ENCODE assay signal across 8 cellular contexts in the genomic region with DNA sequence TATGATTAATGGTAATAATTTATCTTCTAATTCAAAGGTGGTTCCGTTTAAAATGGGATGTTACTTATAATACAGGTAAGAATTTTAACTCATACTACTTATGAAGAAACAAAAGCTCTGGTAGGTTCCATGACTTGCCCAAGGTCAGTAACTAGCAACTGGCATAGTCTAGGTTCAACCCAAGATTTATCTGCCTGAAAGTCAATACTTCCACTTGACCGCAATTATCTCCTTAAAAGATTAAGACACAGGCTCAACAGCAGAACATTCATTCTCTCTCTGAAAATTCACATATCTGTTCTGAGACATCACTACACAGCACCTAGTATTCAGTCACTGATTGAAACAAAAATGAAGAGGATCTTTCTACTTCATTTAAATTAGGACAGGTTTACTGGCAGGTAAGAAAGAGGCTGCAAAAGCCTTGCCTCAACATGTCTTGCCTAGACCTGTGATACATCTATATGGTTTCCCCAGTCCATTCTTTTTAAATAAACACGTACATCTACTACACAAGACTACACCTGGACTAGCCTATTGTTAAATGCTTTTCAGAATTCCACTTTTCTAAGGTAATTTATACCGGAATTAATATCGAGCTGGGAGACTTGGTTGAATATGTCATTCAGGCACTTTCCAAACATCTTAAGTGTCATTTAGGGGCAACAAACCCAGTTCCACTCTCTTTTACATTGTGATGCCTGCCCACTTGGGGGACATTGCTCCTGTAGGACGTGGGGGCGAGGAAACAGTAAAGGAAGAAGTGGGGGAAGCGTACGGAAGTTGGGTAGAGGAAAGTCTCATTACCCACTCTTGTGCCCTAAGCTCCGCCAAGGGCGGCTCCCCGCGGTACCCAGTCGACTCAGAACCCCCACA. TPM values are rescaled to one million over a fixed set of nuclear protein-coding genes. Genes with fewer than 3 reads are reported as not detected.
DNase-seq lines count a peak whose midpoint lies in the region; ATAC-seq, FAIRE-seq and TF ChIP-seq lines count a peak whose summit lies in the region.

No MANE protein-coding gene starts in this region.

- peak; percentile 28 for FAIRE-seq in endothelial cell of umbilical vein (lab: Jason Lieb, UNC)

- no peaks in the 10 kb centered on the region for H4K20me1 ChIP-seq in SU-DHL-6 (ENCODE audit: low read depth, low read length)
- H4K20me1 ChIP-seq in endothelial cell of umbilical vein (replicated peaks; ENCODE audit: control insufficient read depth, extremely low read depth, insufficient read depth, low read length), result no peaks in the 10 kb centered on the region

- dilution Hi-C loops in endothelial cell of umbilical vein (cut with MboI; ENCODE audit: extremely low pct_ligation_motif_present, low sequenced_read_pairs), result no loop called here

- no peak for TF ChIP-seq POLR2A in endothelial cell of umbilical vein (IDR thresholded peaks at IDR 0.05; ENCODE audit: low read depth, low read length)

- H3K27ac ChIP-seq in SU-DHL-6 (ENCODE audit: low read depth, low read length), result peak overlapping the region; percentile 65
- H3K27ac ChIP-seq in endothelial cell of umbilical vein (ENCODE audit: insufficient read depth, low read depth, low read length), result peak overlapping the region; percentile 45

- H3K36me3 ChIP-seq in BJ (ENCODE audit: control insufficient read depth, insufficient read depth, low read length) (no peaks in the 10 kb centered on the region), HAP-1 (replicated peaks) (peaks cover 4% of the 10 kb centered on the region), SU-DHL-6 (ENCODE audit: low read length) (no peaks in the 10 kb centered on the region), endothelial cell of umbilical vein (ENCODE audit: control insufficient read depth in 2 of 2, extremely low read depth in 1 of 2, insufficient read depth in 2 of 2, low read length in 2 of 2) (no peaks in the 10 kb centered on the region), neuron (ENCODE audit: insufficient read depth, low read length) (no peaks in the 10 kb centered on the region)

- H3K9me2 ChIP-seq in SU-DHL-6 (replicated peaks; ENCODE audit: insufficient read depth, low read length), result no peaks in the 10 kb centered on the region

- H3K4me2 ChIP-seq in SU-DHL-6 (ENCODE audit: low read depth, low read length, poor library complexity, severe bottlenecking) (peak overlapping the region; percentile 94), endothelial cell of umbilical vein (ENCODE audit: insufficient read depth, low read length) (peak overlapping the region; percentile 94)

- in situ Hi-C loops in HAP-1 (cut with MboI; ENCODE audit: low sequenced_read_pairs), result no loop called here

- H3F3A ChIP-seq in SU-DHL-6 (ENCODE audit: insufficient read depth), result peaks cover 30% of the 10 kb centered on the region

- CTCF ChIA-PET in BJ (lab: Yijun Ruan, JAX), result interaction anchor here (0.9 to 1.9 kb wide), 3 partner anchors 14 to 154 kb away, joined by 3 to 9 read pairs (median 3); no protein-coding TSS in a partner anchor
- CTCF ChIA-PET in endothelial cell of umbilical vein (lab: Charles Lee), result interaction anchor here (0.9 to 1.8 kb wide), 5 partner anchors 10 to 145 kb away, joined by 3 to 44 read pairs (median 6); a partner anchor contains a TSS

- peak overlapping the region; percentile 76 for H3K9ac ChIP-seq in SU-DHL-6 (ENCODE audit: low read length)
- peak overlapping the region; percentile 60 for H3K9ac ChIP-seq in endothelial cell of umbilical vein (replicated peaks; ENCODE audit: extremely low read depth, insufficient read depth, low read length)

- H3K27me3 ChIP-seq in BJ (ENCODE audit: control insufficient read depth, insufficient read depth, low read length), result no peaks in the 10 kb centered on the region
- no peaks in the 10 kb centered on the region for H3K27me3 ChIP-seq in HAP-1 (ENCODE audit: low read depth)
- H3K27me3 ChIP-seq in SU-DHL-6 (ENCODE audit: low read length), result no peaks in the 10 kb centered on the region
- no peaks in the 10 kb centered on the region for H3K27me3 ChIP-seq in endothelial cell of umbilical vein (ENCODE audit: control insufficient read depth in 2 of 2, insufficient read depth in 2 of 2, low read length in 2 of 2)
- H3K27me3 ChIP-seq in neuron (ENCODE audit: insufficient read depth, low read length), result no peaks in the 10 kb centered on the region

- H3K4me1 ChIP-seq in HAP-1 (peaks cover 14% of the 10 kb centered on the region), endothelial cell of umbilical vein (ENCODE audit: control insufficient read depth, extremely low read depth, insufficient read depth, low read length) (peaks cover 27% of the 10 kb centered on the region), neuron (ENCODE audit: insufficient read depth, low read length) (peaks cover 11% of the 10 kb centered on the region)

- POLR2A ChIA-PET in BJ (lab: Charles Lee), result no interaction called here
- POLR2A ChIA-PET in endothelial cell of umbilical vein (lab: Charles Lee), result no interaction called here

- H3K4me3 ChIP-seq in BJ (ENCODE audit: low read depth, low read length) (peak overlapping the region; percentile 96), HAP-1 (peak overlapping the region; percentile 73), SU-DHL-6 (ENCODE audit: insufficient read depth, low read length, poor library complexity, severe bottlenecking) (peak overlapping the region; percentile 86), endothelial cell of umbilical vein (replicated peaks in 1 of 3; ENCODE audit: insufficient read depth in 1 of 3, low read depth in 1 of 3, low read length in 3 of 3) (peak overlapping the region; percentile 78 to 94 (median 89)), neuron (ENCODE audit: low read length) (peak overlapping the region; percentile 92)

- no peak for ATAC-seq in HG02840 (IDR thresholded peaks at IDR 0.05; ENCODE audit: low FRiP score, unreplicated experiment)

- no peaks in the 10 kb centered on the region for H3K9me1 ChIP-seq in endothelial cell of umbilical vein (replicated peaks; ENCODE audit: control insufficient read depth, extremely low read depth, insufficient read depth, low read length)

- intact Hi-C loops in endothelial cell of umbilical vein (cut with micrococcal nuclease), result loop anchor here (5.0 kb wide), 2 partner anchors 38 to 258 kb away; a partner anchor contains a TSS

- H3K9me3 ChIP-seq in HAP-1 (no peaks in the 10 kb centered on the region), SU-DHL-6 (ENCODE audit: insufficient read depth, low read length) (no peaks in the 10 kb centered on the region), endothelial cell of umbilical vein (replicated peaks; ENCODE audit: control insufficient read depth, insufficient read depth, low read length) (no peaks in the 10 kb centered on the region), neuron (ENCODE audit: low read length) (no peaks in the 10 kb centered on the region)

- no peak for TF ChIP-seq CTCF in BJ (IDR thresholded peaks at IDR 0.05; ENCODE audit: insufficient read depth, low read depth, low read length)
- no peak for TF ChIP-seq CTCF in SU-DHL-6 (IDR thresholded peaks at IDR 0.05; ENCODE audit: insufficient read depth, low read length, poor library complexity, severe bottlenecking)
- no peak for TF ChIP-seq CTCF in endothelial cell of umbilical vein (IDR thresholded peaks at IDR 0.05; ENCODE audit: extremely low read depth in 1 of 2, insufficient read depth in 1 of 2, low read depth in 1 of 2, low read length in 2 of 2)

- BruUV-seq in endothelial cell of umbilical vein (replicated peaks; lab: Mats Ljungman, UMichigan), result TSS peak; percentile 26

- DNase-seq in BJ (ENCODE audit: low read depth), result no peak
- DNase-seq in HAP-1 (ENCODE audit: low spot score in 2 of 2), result peak in 1 of 2 experiments; percentile 85
- DNase-seq in endothelial cell of umbilical vein (ENCODE audit: low read depth, low spot score), result peak; percentile 38
- no peak for DNase-seq in activated effector memory CD4-positive, alpha-beta T cell treated with anti-CD3 and anti-CD28 coated beads, Interleukin-2, amount 50 U/mL, for 16 hours
- no peak for DNase-seq in COLO829 (ENCODE audit: low spot score)

- H2AFZ ChIP-seq in SU-DHL-6 (ENCODE audit: low read depth, low read length, severe bottlenecking), result peak overlapping the region; percentile 13
- peak overlapping the region; percentile 74 for H2AFZ ChIP-seq in endothelial cell of umbilical vein (ENCODE audit: low read depth, low read length)
- H2AFZ ChIP-seq in neuron (ENCODE audit: low read depth, low read length), result peak overlapping the region; percentile 39

- H3K79me2 ChIP-seq in SU-DHL-6 (ENCODE audit: insufficient read depth, low read length) (peaks cover 45% of the 10 kb centered on the region), endothelial cell of umbilical vein (ENCODE audit: control insufficient read depth, insufficient read depth, low read length) (peaks cover 37% of the 10 kb centered on the region)

RNA-seq across cellular contexts. Expression of a gene that starts 1.1 kb away (rescaled TPM):
- polyA plus RNA-seq in BJ (2011; rRNA removed) (8.0 and 14.1 TPM in 2 replicates), endothelial cell of umbilical vein (7.9 and 9.0 TPM in 2 replicates)
- 19.8 and 28.0 TPM in 2 replicates for polyA minus RNA-seq in BJ (2011; rRNA and poly(A)+ RNA removed)
- total RNA-seq in endothelial cell of umbilical vein, result 25.9 and 31.7 TPM in 2 replicates
- polyA plus RNA-seq in endothelial cell of umbilical vein (2011; cell fraction: cytosol; rRNA removed), result 10.1 and 11.0 TPM in 2 replicates
- 19.0 and 21.9 TPM in 2 replicates for polyA plus RNA-seq in endothelial cell of umbilical vein (2011; cell fraction: nucleus; rRNA removed)
- polyA plus RNA-seq in endothelial cell of umbilical vein (2012), result 13.0 and 14.3 TPM in 2 replicates
- 45.3 and 60.0 TPM in 2 replicates for polyA minus RNA-seq in endothelial cell of umbilical vein
- 23.9 TPM for polyA minus RNA-seq in endothelial cell of umbilical vein (2011; cell fraction: cytosol; rRNA and poly(A)+ RNA removed)
- 61.8 and 79.1 TPM in 2 replicates for polyA minus RNA-seq in endothelial cell of umbilical vein (2011; cell fraction: nucleus; rRNA and poly(A)+ RNA removed)

RNA-seq across cellular contexts. Expression of a gene that starts 26.3 kb away (rescaled TPM):
- 127 and 143 TPM in 2 replicates for polyA plus RNA-seq in BJ (2011; rRNA removed)
- 5.0 and 5.3 TPM in 2 replicates for polyA minus RNA-seq in BJ (2011; rRNA and poly(A)+ RNA removed)
- 54.7 and 65.7 TPM in 2 replicates for total RNA-seq in endothelial cell of umbilical vein
- polyA plus RNA-seq in endothelial cell of umbilical vein, result 36.1 and 55.2 TPM in 2 replicates
- 115 and 116 TPM in 2 replicates for polyA plus RNA-seq in endothelial cell of umbilical vein (2011; cell fraction: cytosol; rRNA removed)
- polyA plus RNA-seq in endothelial cell of umbilical vein (2011; cell fraction: nucleus; rRNA removed), result 43.1 and 57.6 TPM in 2 replicates
- 32.3 and 105 TPM in 2 replicates for polyA plus RNA-seq in endothelial cell of umbilical vein (2012)
- polyA minus RNA-seq in endothelial cell of umbilical vein, result 76.3 and 97.7 TPM in 2 replicates
- polyA minus RNA-seq in endothelial cell of umbilical vein (2011; cell fraction: cytosol; rRNA and poly(A)+ RNA removed), result 56.5 TPM
- polyA minus RNA-seq in endothelial cell of umbilical vein (2011; cell fraction: nucleus; rRNA and poly(A)+ RNA removed), result 12.3 and 31.4 TPM in 2 replicates

RNA-seq across cellular contexts. Expression of a gene that starts 32.7 kb away (rescaled TPM):
- polyA plus RNA-seq in BJ (2011; rRNA removed) (14.3 and 21.0 TPM in 2 replicates), endothelial cell of umbilical vein (9.4 and 10.9 TPM in 2 replicates)
- polyA minus RNA-seq in BJ (2011; rRNA and poly(A)+ RNA removed), result 12.5 and 16.5 TPM in 2 replicates
- 29.8 and 31.1 TPM in 2 replicates for total RNA-seq in endothelial cell of umbilical vein
- 19.5 and 20.1 TPM in 2 replicates for polyA plus RNA-seq in endothelial cell of umbilical vein (2011; cell fraction: cytosol; rRNA removed)
- 20.3 and 27.1 TPM in 2 replicates for polyA plus RNA-seq in endothelial cell of umbilical vein (2011; cell fraction: nucleus; rRNA removed)
- polyA plus RNA-seq in endothelial cell of umbilical vein (2012), result 28.2 and 35.6 TPM in 2 replicates
- 20.1 and 30.1 TPM in 2 replicates for polyA minus RNA-seq in endothelial cell of umbilical vein
- polyA minus RNA-seq in endothelial cell of umbilical vein (2011; cell fraction: cytosol; rRNA and poly(A)+ RNA removed), result 6.2 TPM
- 21.2 and 22.6 TPM in 2 replicates for polyA minus RNA-seq in endothelial cell of umbilical vein (2011; cell fraction: nucleus; rRNA and poly(A)+ RNA removed)

Comparison
In these comparisons a context has a peak if more than half of its experiments do, and no peak if none do; other contexts are left out.
1. H2AFZ ChIP-seq: peak in every context shown above with its lines; median percentile 74 in endothelial cell of umbilical vein; 39 in neuron; 13 in SU-DHL-6.